ENCODE assay signal across 25 cellular contexts in the genomic region with DNA sequence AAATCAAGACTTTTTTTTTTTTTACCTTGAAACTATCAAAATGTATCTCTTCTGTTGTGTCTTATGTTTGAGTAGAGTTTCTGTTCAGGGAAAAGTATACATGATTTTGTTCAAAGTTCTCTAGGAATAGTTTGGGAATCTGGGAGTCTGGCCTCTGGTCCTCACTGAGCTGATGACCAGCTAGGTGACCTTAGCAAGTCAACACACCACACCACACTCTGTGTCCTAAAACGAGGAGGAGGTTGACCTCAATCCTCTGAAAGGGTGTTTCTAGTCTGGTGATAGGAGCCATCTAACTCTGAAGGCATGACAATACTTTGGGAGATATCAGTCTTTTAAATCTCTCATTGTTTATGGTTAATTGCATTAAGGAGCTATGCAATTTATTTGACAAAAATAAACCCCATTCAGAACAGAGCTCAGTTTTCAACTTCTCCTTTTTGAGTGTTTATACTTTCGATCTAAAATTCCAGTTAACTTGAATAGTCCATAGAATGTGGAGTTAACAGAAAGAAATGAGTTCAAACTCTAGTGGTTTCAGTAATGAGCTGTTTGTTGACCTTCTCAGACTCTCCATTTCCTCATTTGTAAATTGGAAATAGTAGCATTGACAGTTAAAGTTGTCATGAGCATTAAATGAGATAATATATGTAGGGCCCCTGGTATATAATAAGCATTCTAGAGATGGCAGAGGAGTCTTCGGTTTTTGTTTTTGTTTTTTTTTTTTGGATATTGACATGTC.
"Had no signal": no experiment of that assay in that cellular context is flagged by ENCODE, and none has a peak within 500 bp of the region (broad histone marks: within the 10 kb centered on the region; RNA-seq: fewer than 3 reads in every experiment).

No MANE protein-coding gene starts in this region.

- H3K4me1 ChIP-seq: ascending aorta had no signal

- DNase-seq: activated CD4-positive, alpha-beta T cell treated with anti-CD3 and anti-CD28 coated beads for 48 hours; activated CD4-positive, alpha-beta T cell treated with anti-CD3 and anti-CD28 coated beads, Interleukin-2, amount 50 U/mL, for 4 hours; activated CD4-positive, CD25-positive, alpha-beta regulatory T cell treated with anti-CD3 and anti-CD28 coated beads, Interleukin-2, amount 50 U/mL, for 72 hours; activated CD8-positive, alpha-beta memory T cell treated with anti-CD3 and anti-CD28 coated beads, Interleukin-2, amount 50 U/mL, for 48 hours; activated CD8-positive, alpha-beta T cell treated with anti-CD3 and anti-CD28 coated beads, Interleukin-2, amount 10 ng/mL, durations not matched to agents 7 days and 5 days; activated naive CD4-positive, alpha-beta T cell treated with anti-CD3 and anti-CD28 coated beads, Interleukin-2, amount 50 U/mL, for 16 hours; activated T-cell treated with anti-CD3 and anti-CD28 coated beads, Interleukin-2, amount 50 U/mL, for 1 hour; amniotic stem cell; MM.1S; NCI-H1092 treated with DMSO at 0.1 percent for 48 hours; NCI-H1417 treated with DMSO at 0.1 percent for 48 hours; NCI-H1694; NCI-H2029; NCI-H2107; NCI-H2171 treated with DMSO at 0.1 percent for 48 hours; NCI-H345; NCI-H510A; NCI-H526 treated with DMSO at 0.1 percent for 48 hours; NCI-H82; PC-3; SHP77 treated with DMSO at 0.1 percent for 48 hours had no signal

- ATAC-seq: activated CD8-positive, alpha-beta T cell treated with anti-CD3 and anti-CD28 coated beads, Interleukin-2, amount 10 ng/mL, durations not matched to agents 7 days and 5 days; PC-3; WTC11 had no signal

- H3K27ac ChIP-seq: ascending aorta had no signal

- H3K4me3 ChIP-seq: ascending aorta had no signal

- H3K27me3 Mint-ChIP-seq: brain had no signal

- H3K27me3 ChIP-seq: ascending aorta had no signal

- H3K9me3 Mint-ChIP-seq: T-helper 1 cell treated with Interleukin-12 subunit alpha and Interleukin-12 subunit beta and Interleukin-4 antibody, amounts not matched to agents 30 μg/mL and 1 μg/mL, for 36 hours had no signal

- H3K4me3 Mint-ChIP-seq: activated CD8-positive, alpha-beta T cell treated with anti-CD3 and anti-CD28 coated beads, Interleukin-2, amount 10 ng/mL, durations not matched to agents 7 days and 5 days; brain; T-helper 1 cell treated with Interleukin-12 subunit alpha and Interleukin-12 subunit beta and Interleukin-4 antibody, amounts not matched to agents 30 μg/mL and 1 μg/mL, for 36 hours; WTC11 had no signal

- H3K27ac Mint-ChIP-seq: activated CD8-positive, alpha-beta T cell treated with anti-CD3 and anti-CD28 coated beads, Interleukin-2, amount 10 ng/mL, durations not matched to agents 7 days and 5 days; brain; T-helper 1 cell treated with Interleukin-12 subunit alpha and Interleukin-12 subunit beta and Interleukin-4 antibody, amounts not matched to agents 30 μg/mL and 1 μg/mL, for 36 hours; WTC11 had no signal

- H3K36me3 ChIP-seq: ascending aorta had no signal

- H3K36me3 Mint-ChIP-seq: brain had no signal

- H3K9me3 ChIP-seq: ascending aorta had no signal
